ENCODE assay signal across 1 cellular context in the genomic region with DNA sequence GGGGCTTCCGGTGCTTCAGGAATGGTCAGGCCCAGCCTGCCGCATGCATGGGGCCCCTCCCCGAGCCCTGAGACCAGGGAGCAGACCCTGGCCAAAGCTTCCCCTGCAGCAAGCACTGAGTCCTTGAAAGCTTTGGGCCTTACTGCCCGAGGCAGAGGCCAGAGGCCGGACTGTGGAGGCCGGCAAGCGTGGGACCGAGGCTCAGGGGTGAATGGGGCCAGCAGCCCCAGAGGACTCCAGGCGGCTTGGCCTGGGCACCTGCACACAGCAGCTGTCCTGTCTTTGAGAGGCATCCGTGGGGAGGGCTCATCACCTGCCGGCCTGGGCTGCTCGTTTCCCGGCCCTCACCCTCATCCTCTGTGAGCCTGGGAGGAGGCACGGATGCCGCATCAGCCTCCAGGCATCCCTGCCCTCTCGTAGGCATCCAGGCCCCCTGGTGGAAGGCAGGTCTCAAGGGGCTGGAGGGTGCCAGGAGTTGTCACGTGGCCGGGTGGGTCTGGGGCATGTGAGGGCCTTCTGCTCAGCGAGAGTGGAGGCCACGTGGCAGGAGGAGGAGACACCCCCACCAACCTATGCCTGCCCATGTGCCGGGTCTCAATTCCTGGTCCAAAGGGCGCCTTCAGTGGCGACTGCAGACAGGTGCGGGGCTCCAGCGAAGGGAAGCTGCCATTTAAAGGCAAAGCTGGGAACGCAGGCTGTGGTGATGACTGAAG.
TF ChIP-seq lines count a peak whose summit lies in the region.

No MANE protein-coding gene starts in this region.

TF ChIP-seq in HepG2, 621 proteins besides CTCF, POLR2A, EP300 and RAD21 (continued from another document and continues in another):
- TF ChIP-seq, protein P1, sequence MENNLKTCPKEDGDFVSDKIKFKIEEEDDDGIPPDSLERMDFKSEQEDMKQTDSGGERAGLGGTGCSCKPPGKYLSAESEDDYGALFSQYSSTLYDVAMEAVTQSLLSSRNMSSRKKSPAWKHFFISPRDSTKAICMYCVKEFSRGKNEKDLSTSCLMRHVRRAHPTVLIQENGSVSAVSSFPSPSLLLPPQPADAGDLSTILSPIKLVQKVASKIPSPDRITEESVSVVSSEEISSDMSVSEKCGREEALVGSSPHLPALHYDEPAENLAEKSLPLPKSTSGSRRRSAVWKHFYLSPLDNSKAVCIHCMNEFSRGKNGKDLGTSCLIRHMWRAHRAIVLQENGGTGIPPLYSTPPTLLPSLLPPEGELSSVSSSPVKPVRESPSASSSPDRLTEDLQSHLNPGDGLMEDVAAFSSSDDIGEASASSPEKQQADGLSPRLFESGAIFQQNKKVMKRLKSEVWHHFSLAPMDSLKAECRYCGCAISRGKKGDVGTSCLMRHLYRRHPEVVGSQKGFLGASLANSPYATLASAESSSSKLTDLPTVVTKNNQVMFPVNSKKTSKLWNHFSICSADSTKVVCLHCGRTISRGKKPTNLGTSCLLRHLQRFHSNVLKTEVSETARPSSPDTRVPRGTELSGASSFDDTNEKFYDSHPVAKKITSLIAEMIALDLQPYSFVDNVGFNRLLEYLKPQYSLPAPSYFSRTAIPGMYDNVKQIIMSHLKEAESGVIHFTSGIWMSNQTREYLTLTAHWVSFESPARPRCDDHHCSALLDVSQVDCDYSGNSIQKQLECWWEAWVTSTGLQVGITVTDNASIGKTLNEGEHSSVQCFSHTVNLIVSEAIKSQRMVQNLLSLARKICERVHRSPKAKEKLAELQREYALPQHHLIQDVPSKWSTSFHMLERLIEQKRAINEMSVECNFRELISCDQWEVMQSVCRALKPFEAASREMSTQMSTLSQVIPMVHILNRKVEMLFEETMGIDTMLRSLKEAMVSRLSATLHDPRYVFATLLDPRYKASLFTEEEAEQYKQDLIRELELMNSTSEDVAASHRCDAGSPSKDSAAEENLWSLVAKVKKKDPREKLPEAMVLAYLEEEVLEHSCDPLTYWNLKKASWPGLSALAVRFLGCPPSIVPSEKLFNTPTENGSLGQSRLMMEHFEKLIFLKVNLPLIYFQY (CRISPR knock-in tag; IDR thresholded peaks at IDR 0.05; ENCODE audit: borderline replicate concordance), result no peak
- TF ChIP-seq PAWR (CRISPR knock-in tag; IDR thresholded peaks at IDR 0.05; ENCODE audit: borderline replicate concordance), result no peak
- TF ChIP-seq, protein P2, sequence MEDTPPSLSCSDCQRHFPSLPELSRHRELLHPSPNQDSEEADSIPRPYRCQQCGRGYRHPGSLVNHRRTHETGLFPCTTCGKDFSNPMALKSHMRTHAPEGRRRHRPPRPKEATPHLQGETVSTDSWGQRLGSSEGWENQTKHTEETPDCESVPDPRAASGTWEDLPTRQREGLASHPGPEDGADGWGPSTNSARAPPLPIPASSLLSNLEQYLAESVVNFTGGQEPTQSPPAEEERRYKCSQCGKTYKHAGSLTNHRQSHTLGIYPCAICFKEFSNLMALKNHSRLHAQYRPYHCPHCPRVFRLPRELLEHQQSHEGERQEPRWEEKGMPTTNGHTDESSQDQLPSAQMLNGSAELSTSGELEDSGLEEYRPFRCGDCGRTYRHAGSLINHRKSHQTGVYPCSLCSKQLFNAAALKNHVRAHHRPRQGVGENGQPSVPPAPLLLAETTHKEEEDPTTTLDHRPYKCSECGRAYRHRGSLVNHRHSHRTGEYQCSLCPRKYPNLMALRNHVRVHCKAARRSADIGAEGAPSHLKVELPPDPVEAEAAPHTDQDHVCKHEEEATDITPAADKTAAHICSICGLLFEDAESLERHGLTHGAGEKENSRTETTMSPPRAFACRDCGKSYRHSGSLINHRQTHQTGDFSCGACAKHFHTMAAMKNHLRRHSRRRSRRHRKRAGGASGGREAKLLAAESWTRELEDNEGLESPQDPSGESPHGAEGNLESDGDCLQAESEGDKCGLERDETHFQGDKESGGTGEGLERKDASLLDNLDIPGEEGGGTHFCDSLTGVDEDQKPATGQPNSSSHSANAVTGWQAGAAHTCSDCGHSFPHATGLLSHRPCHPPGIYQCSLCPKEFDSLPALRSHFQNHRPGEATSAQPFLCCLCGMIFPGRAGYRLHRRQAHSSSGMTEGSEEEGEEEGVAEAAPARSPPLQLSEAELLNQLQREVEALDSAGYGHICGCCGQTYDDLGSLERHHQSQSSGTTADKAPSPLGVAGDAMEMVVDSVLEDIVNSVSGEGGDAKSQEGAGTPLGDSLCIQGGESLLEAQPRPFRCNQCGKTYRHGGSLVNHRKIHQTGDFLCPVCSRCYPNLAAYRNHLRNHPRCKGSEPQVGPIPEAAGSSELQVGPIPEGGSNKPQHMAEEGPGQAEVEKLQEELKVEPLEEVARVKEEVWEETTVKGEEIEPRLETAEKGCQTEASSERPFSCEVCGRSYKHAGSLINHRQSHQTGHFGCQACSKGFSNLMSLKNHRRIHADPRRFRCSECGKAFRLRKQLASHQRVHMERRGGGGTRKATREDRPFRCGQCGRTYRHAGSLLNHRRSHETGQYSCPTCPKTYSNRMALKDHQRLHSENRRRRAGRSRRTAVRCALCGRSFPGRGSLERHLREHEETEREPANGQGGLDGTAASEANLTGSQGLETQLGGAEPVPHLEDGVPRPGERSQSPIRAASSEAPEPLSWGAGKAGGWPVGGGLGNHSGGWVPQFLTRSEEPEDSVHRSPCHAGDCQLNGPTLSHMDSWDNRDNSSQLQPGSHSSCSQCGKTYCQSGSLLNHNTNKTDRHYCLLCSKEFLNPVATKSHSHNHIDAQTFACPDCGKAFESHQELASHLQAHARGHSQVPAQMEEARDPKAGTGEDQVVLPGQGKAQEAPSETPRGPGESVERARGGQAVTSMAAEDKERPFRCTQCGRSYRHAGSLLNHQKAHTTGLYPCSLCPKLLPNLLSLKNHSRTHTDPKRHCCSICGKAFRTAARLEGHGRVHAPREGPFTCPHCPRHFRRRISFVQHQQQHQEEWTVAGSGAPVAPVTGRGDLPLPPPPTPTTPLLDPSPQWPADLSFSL (CRISPR knock-in tag; IDR thresholded peaks at IDR 0.05), result no peak
- no peak for TF ChIP-seq PAF1 (CRISPR knock-in tag; IDR thresholded peaks at IDR 0.05)
- TF ChIP-seq ARNTL (CRISPR knock-in tag; IDR thresholded peaks at IDR 0.05), result peak; percentile 99
- TF ChIP-seq ZNF335 (CRISPR knock-in tag; IDR thresholded peaks at IDR 0.05), result peak; percentile 41; the same call in 1 of the 2 replicates
- TF ChIP-seq, protein P3, sequence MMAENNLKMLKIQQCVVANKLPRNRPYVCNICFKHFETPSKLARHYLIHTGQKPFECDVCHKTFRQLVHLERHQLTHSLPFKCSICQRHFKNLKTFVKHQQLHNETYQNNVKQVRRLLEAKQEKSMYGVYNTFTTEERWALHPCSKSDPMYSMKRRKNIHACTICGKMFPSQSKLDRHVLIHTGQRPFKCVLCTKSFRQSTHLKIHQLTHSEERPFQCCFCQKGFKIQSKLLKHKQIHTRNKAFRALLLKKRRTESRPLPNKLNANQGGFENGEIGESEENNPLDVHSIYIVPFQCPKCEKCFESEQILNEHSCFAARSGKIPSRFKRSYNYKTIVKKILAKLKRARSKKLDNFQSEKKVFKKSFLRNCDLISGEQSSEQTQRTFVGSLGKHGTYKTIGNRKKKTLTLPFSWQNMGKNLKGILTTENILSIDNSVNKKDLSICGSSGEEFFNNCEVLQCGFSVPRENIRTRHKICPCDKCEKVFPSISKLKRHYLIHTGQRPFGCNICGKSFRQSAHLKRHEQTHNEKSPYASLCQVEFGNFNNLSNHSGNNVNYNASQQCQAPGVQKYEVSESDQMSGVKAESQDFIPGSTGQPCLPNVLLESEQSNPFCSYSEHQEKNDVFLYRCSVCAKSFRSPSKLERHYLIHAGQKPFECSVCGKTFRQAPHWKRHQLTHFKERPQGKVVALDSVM (CRISPR knock-in tag; IDR thresholded peaks at IDR 0.05), result peak; percentile 91
- 0 out of 2 replicates have a peak, but pooled peaks have one; percentile 23 for TF ChIP-seq MED1 (CRISPR knock-in tag; IDR thresholded peaks at IDR 0.05)
- TF ChIP-seq JDP2 (CRISPR knock-in tag; IDR thresholded peaks at IDR 0.05; ENCODE audit: borderline replicate concordance), result no peak
- peak; percentile 44; the same call in 1 of the 2 replicates for TF ChIP-seq CBX5 (CRISPR knock-in tag; IDR thresholded peaks at IDR 0.05; ENCODE audit: borderline replicate concordance)
- no peak for TF ChIP-seq CCDC6 (CRISPR knock-in tag; IDR thresholded peaks at IDR 0.05)
- TF ChIP-seq ZFP36 (IDR thresholded peaks at IDR 0.05; ENCODE audit: borderline replicate concordance, low read depth, low read length, partially characterized antibody), result no peak
- TF ChIP-seq, protein P4, sequence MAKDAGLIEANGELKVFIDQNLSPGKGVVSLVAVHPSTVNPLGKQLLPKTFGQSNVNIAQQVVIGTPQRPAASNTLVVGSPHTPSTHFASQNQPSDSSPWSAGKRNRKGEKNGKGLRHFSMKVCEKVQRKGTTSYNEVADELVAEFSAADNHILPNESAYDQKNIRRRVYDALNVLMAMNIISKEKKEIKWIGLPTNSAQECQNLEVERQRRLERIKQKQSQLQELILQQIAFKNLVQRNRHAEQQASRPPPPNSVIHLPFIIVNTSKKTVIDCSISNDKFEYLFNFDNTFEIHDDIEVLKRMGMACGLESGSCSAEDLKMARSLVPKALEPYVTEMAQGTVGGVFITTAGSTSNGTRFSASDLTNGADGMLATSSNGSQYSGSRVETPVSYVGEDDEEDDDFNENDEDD (CRISPR knock-in tag; IDR thresholded peaks at IDR 0.05; ENCODE audit: borderline replicate concordance), result peak; percentile 62; the same call in 1 of the 2 replicates
- TF ChIP-seq ZNF557 (CRISPR knock-in tag; IDR thresholded peaks at IDR 0.05), result no peak
- TF ChIP-seq, protein P5, sequence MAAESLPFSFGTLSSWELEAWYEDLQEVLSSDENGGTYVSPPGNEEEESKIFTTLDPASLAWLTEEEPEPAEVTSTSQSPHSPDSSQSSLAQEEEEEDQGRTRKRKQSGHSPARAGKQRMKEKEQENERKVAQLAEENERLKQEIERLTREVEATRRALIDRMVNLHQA (CRISPR knock-in tag; IDR thresholded peaks at IDR 0.05), result no peak
- peak; percentile 92; the same call in 1 of the 2 replicates for TF ChIP-seq NPAS2 (CRISPR knock-in tag; IDR thresholded peaks at IDR 0.05; ENCODE audit: borderline replicate concordance)
- TF ChIP-seq NFIC (IDR thresholded peaks at IDR 0.05; ENCODE audit: low read length), result no peak
- no peak for TF ChIP-seq POGZ (CRISPR knock-in tag; IDR thresholded peaks at IDR 0.05)
- no peak for TF ChIP-seq NR2F6 (IDR thresholded peaks at IDR 0.05)
- TF ChIP-seq NR2F6 (CRISPR knock-in tag; IDR thresholded peaks at IDR 0.05), result peak; percentile 40; the same call in 1 of the 2 replicates
- no peak for TF ChIP-seq JUN (CRISPR knock-in tag; IDR thresholded peaks at IDR 0.05)
- TF ChIP-seq ZNF264 (CRISPR knock-in tag; IDR thresholded peaks at IDR 0.05), result no peak
- TF ChIP-seq, protein P6, sequence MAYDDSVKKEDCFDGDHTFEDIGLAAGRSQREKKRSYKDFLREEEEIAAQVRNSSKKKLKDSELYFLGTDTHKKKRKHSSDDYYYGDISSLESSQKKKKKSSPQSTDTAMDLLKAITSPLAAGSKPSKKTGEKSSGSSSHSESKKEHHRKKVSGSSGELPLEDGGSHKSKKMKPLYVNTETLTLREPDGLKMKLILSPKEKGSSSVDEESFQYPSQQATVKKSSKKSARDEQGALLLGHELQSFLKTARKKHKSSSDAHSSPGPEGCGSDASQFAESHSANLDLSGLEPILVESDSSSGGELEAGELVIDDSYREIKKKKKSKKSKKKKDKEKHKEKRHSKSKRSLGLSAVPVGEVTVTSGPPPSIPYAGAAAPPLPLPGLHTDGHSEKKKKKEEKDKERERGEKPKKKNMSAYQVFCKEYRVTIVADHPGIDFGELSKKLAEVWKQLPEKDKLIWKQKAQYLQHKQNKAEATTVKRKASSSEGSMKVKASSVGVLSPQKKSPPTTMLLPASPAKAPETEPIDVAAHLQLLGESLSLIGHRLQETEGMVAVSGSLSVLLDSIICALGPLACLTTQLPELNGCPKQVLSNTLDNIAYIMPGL (CRISPR knock-in tag; IDR thresholded peaks at IDR 0.05; ENCODE audit: borderline replicate concordance in 1 of 2, low read depth in 1 of 2), result 0 out of 4 replicates have a peak, but pooled peaks of 1 of the 2 experiments have one; percentile 38
- 0 out of 2 replicates have a peak, but pooled peaks have one; percentile 43 for TF ChIP-seq RNF2 (conservative IDR thresholded peaks at IDR 0.05; ENCODE audit: low read depth)
- TF ChIP-seq SOX6 (IDR thresholded peaks at IDR 0.05), result no peak
- TF ChIP-seq SOX6 (CRISPR knock-in tag; IDR thresholded peaks at IDR 0.05), result peak; percentile 18; the same call in 1 of the 2 replicates
- no peak for TF ChIP-seq TBP (CRISPR knock-in tag; IDR thresholded peaks at IDR 0.05)
- no peak for TF ChIP-seq ZNF629 (CRISPR knock-in tag; conservative IDR thresholded peaks at IDR 0.05)
- TF ChIP-seq, protein P7, sequence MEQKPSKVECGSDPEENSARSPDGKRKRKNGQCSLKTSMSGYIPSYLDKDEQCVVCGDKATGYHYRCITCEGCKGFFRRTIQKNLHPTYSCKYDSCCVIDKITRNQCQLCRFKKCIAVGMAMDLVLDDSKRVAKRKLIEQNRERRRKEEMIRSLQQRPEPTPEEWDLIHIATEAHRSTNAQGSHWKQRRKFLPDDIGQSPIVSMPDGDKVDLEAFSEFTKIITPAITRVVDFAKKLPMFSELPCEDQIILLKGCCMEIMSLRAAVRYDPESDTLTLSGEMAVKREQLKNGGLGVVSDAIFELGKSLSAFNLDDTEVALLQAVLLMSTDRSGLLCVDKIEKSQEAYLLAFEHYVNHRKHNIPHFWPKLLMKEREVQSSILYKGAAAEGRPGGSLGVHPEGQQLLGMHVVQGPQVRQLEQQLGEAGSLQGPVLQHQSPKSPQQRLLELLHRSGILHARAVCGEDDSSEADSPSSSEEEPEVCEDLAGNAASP (CRISPR knock-in tag; IDR thresholded peaks at IDR 0.05; ENCODE audit: borderline replicate concordance), result no peak
- TF ChIP-seq ASH2L (IDR thresholded peaks at IDR 0.05; ENCODE audit: insufficient read length, low read depth, low read length), result no peak
- TF ChIP-seq TMF1 (CRISPR knock-in tag; IDR thresholded peaks at IDR 0.05; ENCODE audit: low read depth), result no peak
- TF ChIP-seq TBX2 (CRISPR knock-in tag; IDR thresholded peaks at IDR 0.05; ENCODE audit: borderline replicate concordance), result 0 out of 2 replicates have a peak, but pooled peaks have one; percentile 32
- TF ChIP-seq, protein P8, sequence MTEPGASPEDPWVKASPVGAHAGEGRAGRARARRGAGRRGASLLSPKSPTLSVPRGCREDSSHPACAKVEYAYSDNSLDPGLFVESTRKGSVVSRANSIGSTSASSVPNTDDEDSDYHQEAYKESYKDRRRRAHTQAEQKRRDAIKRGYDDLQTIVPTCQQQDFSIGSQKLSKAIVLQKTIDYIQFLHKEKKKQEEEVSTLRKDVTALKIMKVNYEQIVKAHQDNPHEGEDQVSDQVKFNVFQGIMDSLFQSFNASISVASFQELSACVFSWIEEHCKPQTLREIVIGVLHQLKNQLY (CRISPR knock-in tag; IDR thresholded peaks at IDR 0.05), result peak; percentile 68; the same call in 1 of the 2 replicates
- TF ChIP-seq BCL6 (CRISPR knock-in tag; IDR thresholded peaks at IDR 0.05), result peak; percentile 14; the same call in 1 of the 2 replicates
- 0 out of 2 replicates have a peak, but pooled peaks have one; percentile 30 for TF ChIP-seq HOXA5 (CRISPR knock-in tag; IDR thresholded peaks at IDR 0.05)
